8 cellular contexts compared by ENCODE assay signal in genomic region chr7:155298834-155299538, GRCh38. TPM values are rescaled to one million over a fixed set of nuclear protein-coding genes. Genes with fewer than 3 reads are reported as not detected.
DNase-seq lines count a peak whose midpoint lies in the region; ATAC-seq, FAIRE-seq and TF ChIP-seq lines count a peak whose summit lies in the region.

No MANE protein-coding gene starts in this region.

- ATAC-seq in HG03378 (IDR thresholded peaks at IDR 0.05; ENCODE audit: unreplicated experiment) = peak; percentile 83

- FAIRE-seq in kidney (lab: Jason Lieb, UNC) = peak; percentile 88

- peaks cover 38% of the 10 kb centered on the region for H3K4me1 Mint-ChIP-seq in chondrocyte (ENCODE audit: low read depth)

- peak; percentile 73 for TF ChIP-seq POLR2A in GM19099 (IDR thresholded peaks at IDR 0.05; ENCODE audit: extremely low read depth, insufficient read length, low read depth)

- peak overlapping the region in 1 of 2 donors; percentile 63 for H3K9ac ChIP-seq in kidney (ENCODE audit: low read length in 2 of 2)

- TF ChIP-seq CTCF in chondrocyte (IDR thresholded peaks at IDR 0.05) (no peak), kidney (IDR thresholded peaks at IDR 0.05; ENCODE audit: borderline replicate concordance, extremely low read depth, insufficient read depth) (no peak)

- peak overlapping the region; percentile 59 to 75 for H3K4me3 ChIP-seq in kidney (ENCODE audit: low read length in 2 of 2)

- peak; percentile 95 for DNase-seq in AG20443 (ENCODE audit: low spot score)
- peak; percentile 88 for DNase-seq in NCI-H460 (ENCODE audit: extremely low read depth, low read depth)
- peak; percentile 93 for DNase-seq in activated CD4-positive, alpha-beta T cell treated with anti-CD3 and anti-CD28 coated beads for 1 hour
- no peak for DNase-seq in chondrocyte (ENCODE audit: low spot score)
- peak; percentile 98 for DNase-seq in kidney
- peak; percentile 87 to 92 for DNase-seq in stimulated activated CD4-positive, alpha-beta T cell treated with anti-CD3 and anti-CD28 coated beads, Interleukin-15, amount 100 ng/mL, for 1 hour (ENCODE audit: low read depth in 1 of 2, low spot score in 1 of 2)

- H3K27ac Mint-ChIP-seq in chondrocyte (ENCODE audit: unreplicated experiment) = peak overlapping the region; percentile 97

- H3K4me1 ChIP-seq in kidney (ENCODE audit: control insufficient read depth in 1 of 2, insufficient read depth in 1 of 2, low read depth in 1 of 2, low read length in 2 of 2) = peaks cover 5 to 17% of the 10 kb centered on the region in 2 donors

- no peaks in the 10 kb centered on the region for H3K36me3 Mint-ChIP-seq in chondrocyte (ENCODE audit: low read depth)

- H3K4me3 Mint-ChIP-seq in chondrocyte (ENCODE audit: unreplicated experiment) = peak overlapping the region; percentile 81

- no peaks in the 10 kb centered on the region for H3K9me3 ChIP-seq in kidney (ENCODE audit: control insufficient read depth in 1 of 2, low read length in 2 of 2)

- peak overlapping the region; percentile 81 to 89 for H3K27ac ChIP-seq in kidney (ENCODE audit: low read depth in 2 of 2, low read length in 2 of 2)

- intact Hi-C loops in kidney (cut with DNase I) = no loop called here

- H3K36me3 ChIP-seq in kidney (ENCODE audit: control insufficient read depth in 1 of 2, insufficient read depth in 2 of 2, low read length in 2 of 2) = peaks cover 3 to 4% of the 10 kb centered on the region in 2 donors

- no peaks in the 10 kb centered on the region for H3K9me3 Mint-ChIP-seq in chondrocyte (ENCODE audit: low read depth)

- H3K27me3 Mint-ChIP-seq in chondrocyte (ENCODE audit: low read depth) = no peaks in the 10 kb centered on the region

RNA-seq across cellular contexts. Expression of gene INSIG1, which starts 1.3 kb away (rescaled TPM):
- 19.0 TPM in 2 replicates for total RNA-seq in NCI-H460 (2014; rRNA removed; shearing (Covaris generic))
- polyA plus RNA-seq in NCI-H460 (2014; cell fraction: nucleus; rRNA removed) = 168 and 220 TPM in 2 replicates
- total RNA-seq in chondrocyte = 21.3 to 33.7 TPM (median 31.8 TPM) in 3 replicates
- 24.6 TPM for total RNA-seq in kidney
- 25.7 TPM for polyA plus RNA-seq in kidney (ENCODE audit: insufficient read depth, low read depth, low replicate concordance)
